Comparison of ENCODE assay signal across 1 cellular context in genomic region chr10:120841522-120842189, GRCh38.
A peak's percentile ranks its signal among the peaks of the same experiment; 100 is the strongest.
TF ChIP-seq lines count a peak whose summit lies in the region.

No MANE protein-coding gene starts in this region.

TF ChIP-seq in HepG2, 621 proteins besides CTCF, POLR2A, EP300 and RAD21 (continued from another document):
- TF ChIP-seq HOMEZ (CRISPR knock-in tag; IDR thresholded peaks at IDR 0.05; ENCODE audit: low read depth) (peak; percentile 38; the same call in 1 of the 2 replicates), POGZ (CRISPR knock-in tag; IDR thresholded peaks at IDR 0.05) (peak; percentile 14; the same call in 1 of the 2 replicates), SOX5 (CRISPR knock-in tag; IDR thresholded peaks at IDR 0.05; ENCODE audit: borderline replicate concordance) (peak; percentile 75), HNF4A (CRISPR knock-in tag; IDR thresholded peaks at IDR 0.05) (peak; percentile 93), NR2F1 (CRISPR knock-in tag; IDR thresholded peaks at IDR 0.05) (peak in 1 of 2 experiments; percentile 69; a peak in 3 of 4 replicates), ZNF577 (CRISPR knock-in tag; IDR thresholded peaks at IDR 0.05; ENCODE audit: borderline replicate concordance, low read depth) (no peak), MIXL1 (CRISPR knock-in tag; IDR thresholded peaks at IDR 0.05) (peak; percentile 59; the same call in 1 of the 2 replicates), SOX13 (IDR thresholded peaks at IDR 0.05) (no peak), SOX13 (CRISPR knock-in tag; conservative IDR thresholded peaks at IDR 0.05 in 1 of 2, IDR thresholded peaks at IDR 0.05 in 1 of 2) (peak in 1 of 2 experiments; percentile 77; a peak in 2 of 4 replicates), CAMTA2 (CRISPR knock-in tag; IDR thresholded peaks at IDR 0.05; ENCODE audit: borderline replicate concordance) (no peak), TBX2 (CRISPR knock-in tag; IDR thresholded peaks at IDR 0.05; ENCODE audit: borderline replicate concordance) (peak; percentile 20; the same call in 1 of the 2 replicates)
